In the genomic region with DNA sequence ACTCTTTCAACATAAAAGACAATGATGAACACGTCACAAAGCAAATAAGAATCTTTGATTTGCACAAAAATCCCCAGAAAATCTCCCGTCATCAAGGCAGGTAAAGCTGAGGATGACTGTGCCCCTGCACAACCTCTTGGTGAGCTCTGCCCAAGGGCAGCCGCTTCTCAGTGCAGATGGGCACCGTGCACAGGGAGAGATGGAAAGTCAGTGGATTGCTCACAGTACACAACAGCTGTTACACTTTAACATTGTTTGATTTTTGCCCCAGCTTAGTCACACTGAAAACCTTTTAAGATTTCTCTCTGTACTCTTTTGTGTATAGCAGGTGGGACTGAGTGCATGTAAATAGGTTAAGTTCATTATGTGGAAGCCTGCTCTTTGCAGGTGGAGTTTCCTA, we compare ENCODE assay signal across 25 cellular contexts.
DNase-seq lines count a peak whose midpoint lies in the region; ATAC-seq and FAIRE-seq lines count a peak whose summit lies in the region.
"Had no signal": no experiment of that assay in that cellular context is flagged by ENCODE, and none has a peak within 500 bp of the region (broad histone marks: within the 10 kb centered on the region; RNA-seq: fewer than 3 reads in every experiment).

No MANE protein-coding gene starts in this region.

- H3K9me3 ChIP-seq in small intestine (ENCODE audit: control insufficient read depth, low read depth), result no peaks in the 10 kb centered on the region
- H3K9me3 ChIP-seq: thoracic aorta had no signal

- no peak overlapping the region for H3K4me3 ChIP-seq in small intestine (ENCODE audit: low read depth in 1 of 2, low read length in 2 of 2)
- H3K4me3 ChIP-seq: thoracic aorta had no signal

- no peaks in the 10 kb centered on the region for H3K36me3 ChIP-seq in small intestine (ENCODE audit: control insufficient read depth in 2 of 2, insufficient read depth in 2 of 2, low read length in 2 of 2)

- no peak overlapping the region for H3K27ac ChIP-seq in small intestine (ENCODE audit: low read depth in 1 of 2, low read length in 1 of 2)
- H3K27ac ChIP-seq: foreskin keratinocyte, thoracic aorta had no signal

- ATAC-seq in HG02981 (IDR thresholded peaks at IDR 0.05; ENCODE audit: unreplicated experiment), result no peak
- ATAC-seq: esophagus mucosa; foreskin keratinocyte; natural killer cell treated with Interleukin-12 subunit alpha and Interleukin-12 subunit beta and Interleukin-15 and Interleukin-18, amount 100 ng/mL, for 72 hours; right cardiac atrium; Right ventricle myocardium inferior had no signal

- no peaks in the 10 kb centered on the region for H3K4me1 ChIP-seq in small intestine (ENCODE audit: control insufficient read depth in 2 of 2, insufficient read depth in 1 of 2, low read depth in 1 of 2, low read length in 1 of 2)

- WGBS in small intestine, 3 donors, result 94 to 95% (median 95%) methylated on average over 4 of the region's 4 CpGs

- FAIRE-seq in islet of Langerhans (lab: Jason Lieb, UNC), result peak; percentile 93
- FAIRE-seq in small intestine (lab: Jason Lieb, UNC), result no peak
- FAIRE-seq: GM19239 had no signal

- H3K27me3 ChIP-seq in small intestine (ENCODE audit: control insufficient read depth in 2 of 2, insufficient read depth in 2 of 2, low read length in 2 of 2), result no peaks in the 10 kb centered on the region
- H3K27me3 ChIP-seq: foreskin keratinocyte had no signal

- DNase-seq in NCI-H1092 (lab: John Stamatoyannopoulos, UW), result peak; percentile 35
- DNase-seq in NCI-H1694 (lab: John Stamatoyannopoulos, UW), result peak; percentile 63
- DNase-seq in NCI-H510A treated with DMSO at 0.1 percent for 48 hours (lab: John Stamatoyannopoulos, UW), result peak; percentile 83
- DNase-seq in putamen (ENCODE audit: low spot score), result no peak
- DNase-seq in small intestine, result no peak
- DNase-seq: activated naive CD4-positive, alpha-beta T cell treated with anti-CD3 and anti-CD28 coated beads, Interleukin-2, amount 10 ng/mL, durations not matched to agents 7 days and 5 days; amniotic stem cell; C1 segment of cervical spinal cord; Calu3; effector memory CD4-positive, alpha-beta T cell; foreskin keratinocyte; IMR-90; midbrain; OCI-M1; right cardiac atrium; stimulated activated CD4-positive, alpha-beta T cell treated with anti-CD3 and anti-CD28 coated beads, Interleukin-12 subunit alpha, Interleukin-12 subunit beta, amount 100 ng/mL, for 4 hours; stimulated activated naive CD4-positive, alpha-beta T cell treated with Interleukin-2 at 50 U/mL for 16 hours; T-helper 9 cell had no signal

Comparison
In these comparisons a context has a peak if more than half of its experiments do, and no peak if none do; other contexts are left out.
1. DNase-seq: peak in NCI-H1092 (single experiment), NCI-H1694 (single experiment) and NCI-H510A treated with DMSO at 0.1 percent for 48 hours (single experiment); none in putamen (single experiment) and small intestine (single experiment).